ENCODE assay signal across 22 cellular contexts in genomic region chr17:73266796-73267195, GRCh38. TPM values are rescaled to one million over a fixed set of nuclear protein-coding genes. Genes with fewer than 3 reads are reported as not detected.
DNase-seq lines count a peak whose midpoint lies in the region; ATAC-seq and TF ChIP-seq lines count a peak whose summit lies in the region.
"Had no signal": no experiment of that assay in that cellular context is flagged by ENCODE, and none has a peak within 500 bp of the region (broad histone marks: within the 10 kb centered on the region; RNA-seq: fewer than 3 reads in every experiment).

No MANE protein-coding gene starts in this region.

- WGBS in SK-N-SH (ENCODE audit: low lambda C conversion rate), result 93% methylated on average over 11 of the region's 11 CpGs
- 89% methylated on average over 11 of the region's 11 CpGs for WGBS in sigmoid colon, 2 donors
- WGBS in endodermal cell (ENCODE audit: insufficient coverage in 1 of 2, insufficient read length in 1 of 2), 2 experiments, result 85 to 90% methylated on average over 7 to 11 of the region's 11 CpGs

- peaks cover 2% of the 10 kb centered on the region for H3K9me3 Mint-ChIP-seq in endodermal cell
- H3K9me3 Mint-ChIP-seq: CD4-positive, alpha-beta T cell; HFFc6 had no signal

- TF ChIP-seq RAD21 in SK-N-SH (IDR thresholded peaks at IDR 0.05; ENCODE audit: low read length), result no peak

- TF ChIP-seq POLR2A in sigmoid colon (IDR thresholded peaks at IDR 0.05), result no peak

- POLR2A ChIA-PET in SK-N-SH (lab: Yijun Ruan, JAX), result no interaction called here

- H3K79me2 ChIP-seq in SK-N-SH (ENCODE audit: insufficient read depth) (no peaks in the 10 kb centered on the region), osteoblast (ENCODE audit: insufficient read depth, low read length) (no peaks in the 10 kb centered on the region)

- no peak for ATAC-seq in SK-N-SH treated with all-trans-retinoic acid at 6 μM for 48 hours
- ATAC-seq: HCT116 had no signal

- H3K4me2 ChIP-seq in SK-N-SH (no peak overlapping the region), osteoblast (ENCODE audit: insufficient read depth, low read length) (no peak overlapping the region)
- H3K4me2 ChIP-seq: A549 had no signal

- no peak overlapping the region for H3K9ac ChIP-seq in SK-N-SH
- H3K9ac ChIP-seq in endodermal cell (ENCODE audit: extremely low read depth, low read length, poor library complexity, severe bottlenecking), result no peak overlapping the region

- H3K9me3 ChIP-seq in SK-N-SH (no peaks in the 10 kb centered on the region), osteoblast (ENCODE audit: low read depth, low read length) (no peaks in the 10 kb centered on the region), sigmoid colon (peaks cover 0 to 3% (median 0%) of the 10 kb centered on the region in 4 donors), endodermal cell (ENCODE audit: control insufficient read depth, low read length) (peaks cover 9% of the 10 kb centered on the region)

- no peak for TF ChIP-seq EP300 in SK-N-SH (IDR thresholded peaks at IDR 0.05; ENCODE audit: borderline replicate concordance in 1 of 2, low read depth in 1 of 2, low read length in 1 of 2)
- no peak for TF ChIP-seq EP300 in sigmoid colon (IDR thresholded peaks at IDR 0.05)

- no peak for TF ChIP-seq CTCF in SK-N-SH (IDR thresholded peaks at IDR 0.05)
- TF ChIP-seq CTCF in osteoblast (IDR thresholded peaks at IDR 0.05; ENCODE audit: extremely low read depth, low read depth, low read length), result no peak
- TF ChIP-seq CTCF in sigmoid colon (IDR thresholded peaks at IDR 0.05), result no peak
- TF ChIP-seq CTCF in endodermal cell (conservative IDR thresholded peaks at IDR 0.05), result no peak

- H3K4me3 Mint-ChIP-seq in endodermal cell, result no peak overlapping the region
- H3K4me3 Mint-ChIP-seq: CD4-positive, alpha-beta T cell; HFFc6 had no signal

- H3K27ac Mint-ChIP-seq in endodermal cell, result no peak overlapping the region
- H3K27ac Mint-ChIP-seq: CD4-positive, alpha-beta T cell; HFFc6 had no signal

- H4K20me1 ChIP-seq in SK-N-SH (ENCODE audit: insufficient read depth) (no peaks in the 10 kb centered on the region), osteoblast (ENCODE audit: insufficient read depth, low read length) (no peaks in the 10 kb centered on the region)

- H3K36me3 ChIP-seq in SK-N-SH (replicated peaks in 1 of 2; ENCODE audit: control insufficient read depth in 1 of 2, insufficient read depth in 2 of 2, low read length in 1 of 2), result no peaks in the 10 kb centered on the region
- H3K36me3 ChIP-seq in osteoblast (ENCODE audit: insufficient read depth, low read length), result no peaks in the 10 kb centered on the region
- H3K36me3 ChIP-seq in sigmoid colon, result no peaks in the 10 kb centered on the region
- no peaks in the 10 kb centered on the region for H3K36me3 ChIP-seq in endodermal cell (ENCODE audit: control insufficient read depth, insufficient read depth, low read length)

- H3F3A ChIP-seq in SK-N-SH (replicated peaks; ENCODE audit: insufficient read depth), result no peaks in the 10 kb centered on the region

- no peaks in the 10 kb centered on the region for H3K27me3 Mint-ChIP-seq in endodermal cell (ENCODE audit: insufficient read depth)
- H3K27me3 Mint-ChIP-seq: CD4-positive, alpha-beta T cell had no signal

- CTCF ChIA-PET in SK-N-SH (lab: Yijun Ruan, JAX), result interaction anchor here (0.8 to 22.4 kb wide), 6 partner anchors 10 to 710 kb away, joined by 3 to 691 read pairs (median 6); partner anchors contain the start of gene CDC42EP4

- no peaks in the 10 kb centered on the region for H3K9me2 ChIP-seq in SK-N-SH

- DNase-seq in SK-N-SH, result peak; percentile 39
- peak; percentile 30 for DNase-seq in osteoblast (ENCODE audit: insufficient read length, low spot score, missing footprints)
- no peak for DNase-seq in NCI-H446 treated with DMSO at 0.1 percent for 48 hours (lab: John Stamatoyannopoulos, UW)
- no peak for DNase-seq in sigmoid colon
- no peak for DNase-seq in endodermal cell
- DNase-seq: AML-193; CD4-positive, alpha-beta T cell; DMS153; DMS79; GDM1; GOT3; H7; HFFc6; IMR-90 had no signal

- H3K27me3 ChIP-seq in SK-N-SH (ENCODE audit: insufficient read depth) (no peaks in the 10 kb centered on the region), layer of hippocampus (ENCODE audit: control insufficient read depth, insufficient read depth, low read length) (no peaks in the 10 kb centered on the region), osteoblast (ENCODE audit: insufficient read depth, low read length) (no peaks in the 10 kb centered on the region), sigmoid colon (no peaks in the 10 kb centered on the region), endodermal cell (ENCODE audit: control insufficient read depth, insufficient read depth, low read length, poor library complexity, severe bottlenecking) (no peaks in the 10 kb centered on the region)

- peaks cover 0 to 11% of the 10 kb centered on the region in 2 experiments; a peak in 1 of 4 replicates for H3K4me1 ChIP-seq in SK-N-SH (ENCODE audit: control insufficient read depth in 1 of 2, insufficient read depth in 2 of 2, low read depth in 1 of 2, low read length in 1 of 2)
- no peaks in the 10 kb centered on the region for H3K4me1 ChIP-seq in osteoblast (ENCODE audit: insufficient read depth, low read length)
- peaks cover 0 to 12% (median 8%) of the 10 kb centered on the region in 4 donors for H3K4me1 ChIP-seq in sigmoid colon
- peaks cover 13% of the 10 kb centered on the region for H3K4me1 ChIP-seq in endodermal cell (ENCODE audit: control insufficient read depth, insufficient read depth, low read length)
- H3K4me1 ChIP-seq: A549 had no signal

- H3K36me3 Mint-ChIP-seq in endodermal cell (ENCODE audit: low read depth), result no peaks in the 10 kb centered on the region

- no peak overlapping the region for H2AFZ ChIP-seq in SK-N-SH (ENCODE audit: low read depth)
- no peak overlapping the region for H2AFZ ChIP-seq in osteoblast (ENCODE audit: low read length)

- H3K27ac ChIP-seq in SK-N-SH (ENCODE audit: low read depth in 2 of 2, low read length in 1 of 2), result no peak overlapping the region
- peak overlapping the region; percentile 4 for H3K27ac ChIP-seq in layer of hippocampus (ENCODE audit: low read depth, low read length)
- H3K27ac ChIP-seq in osteoblast (ENCODE audit: low read depth, low read length), result no peak overlapping the region
- no peak overlapping the region for H3K27ac ChIP-seq in sigmoid colon
- no peak overlapping the region for H3K27ac ChIP-seq in endodermal cell (ENCODE audit: low read depth, low read length)
- H3K27ac ChIP-seq: 22Rv1, A549, HL-60 had no signal

- H3K4me3 ChIP-seq in SK-N-SH (ENCODE audit: low read depth in 2 of 2, low read length in 1 of 2), result no peak overlapping the region
- H3K4me3 ChIP-seq in osteoblast (ENCODE audit: insufficient read depth, low read length), result no peak overlapping the region
- H3K4me3 ChIP-seq in sigmoid colon, result no peak overlapping the region
- no peak overlapping the region for H3K4me3 ChIP-seq in endodermal cell (ENCODE audit: low read length)
- H3K4me3 ChIP-seq: A549 had no signal

- intact Hi-C loops in sigmoid colon (cut with DNase I), result no loop called here

- peaks cover 17% of the 10 kb centered on the region for H3K4me1 Mint-ChIP-seq in endodermal cell

TF ChIP-seq in SK-N-SH, 30 proteins besides CTCF, POLR2A, EP300 and RAD21 (continues in another document):
- TF ChIP-seq FOSL2 (IDR thresholded peaks at IDR 0.05; ENCODE audit: borderline replicate concordance, low read depth) (no peak), JUND (IDR thresholded peaks at IDR 0.05) (no peak), SIN3A (IDR thresholded peaks at IDR 0.05; ENCODE audit: borderline replicate concordance, low read depth, low read length) (no peak), PBX3 (IDR thresholded peaks at IDR 0.05) (no peak), NFIC (IDR thresholded peaks at IDR 0.05; ENCODE audit: borderline replicate concordance) (no peak)

TF ChIP-seq in SK-N-SH treated with all-trans-retinoic acid at 6 μM for 48 hours, 23 proteins besides CTCF, POLR2A, EP300 and RAD21 (continues in another document):
- TF ChIP-seq ZNF565 (CRISPR knock-in tag; conservative IDR thresholded peaks at IDR 0.05; ENCODE audit: low read depth) (no peak), ZNF70 (CRISPR knock-in tag; IDR thresholded peaks at IDR 0.05) (no peak), GLIS3 (CRISPR knock-in tag; IDR thresholded peaks at IDR 0.05) (no peak)
- TF ChIP-seq, protein P1, sequence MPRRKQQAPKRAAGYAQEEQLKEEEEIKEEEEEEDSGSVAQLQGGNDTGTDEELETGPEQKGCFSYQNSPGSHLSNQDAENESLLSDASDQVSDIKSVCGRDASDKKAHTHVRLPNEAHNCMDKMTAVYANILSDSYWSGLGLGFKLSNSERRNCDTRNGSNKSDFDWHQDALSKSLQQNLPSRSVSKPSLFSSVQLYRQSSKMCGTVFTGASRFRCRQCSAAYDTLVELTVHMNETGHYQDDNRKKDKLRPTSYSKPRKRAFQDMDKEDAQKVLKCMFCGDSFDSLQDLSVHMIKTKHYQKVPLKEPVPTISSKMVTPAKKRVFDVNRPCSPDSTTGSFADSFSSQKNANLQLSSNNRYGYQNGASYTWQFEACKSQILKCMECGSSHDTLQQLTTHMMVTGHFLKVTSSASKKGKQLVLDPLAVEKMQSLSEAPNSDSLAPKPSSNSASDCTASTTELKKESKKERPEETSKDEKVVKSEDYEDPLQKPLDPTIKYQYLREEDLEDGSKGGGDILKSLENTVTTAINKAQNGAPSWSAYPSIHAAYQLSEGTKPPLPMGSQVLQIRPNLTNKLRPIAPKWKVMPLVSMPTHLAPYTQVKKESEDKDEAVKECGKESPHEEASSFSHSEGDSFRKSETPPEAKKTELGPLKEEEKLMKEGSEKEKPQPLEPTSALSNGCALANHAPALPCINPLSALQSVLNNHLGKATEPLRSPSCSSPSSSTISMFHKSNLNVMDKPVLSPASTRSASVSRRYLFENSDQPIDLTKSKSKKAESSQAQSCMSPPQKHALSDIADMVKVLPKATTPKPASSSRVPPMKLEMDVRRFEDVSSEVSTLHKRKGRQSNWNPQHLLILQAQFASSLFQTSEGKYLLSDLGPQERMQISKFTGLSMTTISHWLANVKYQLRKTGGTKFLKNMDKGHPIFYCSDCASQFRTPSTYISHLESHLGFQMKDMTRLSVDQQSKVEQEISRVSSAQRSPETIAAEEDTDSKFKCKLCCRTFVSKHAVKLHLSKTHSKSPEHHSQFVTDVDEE (CRISPR knock-in tag; IDR thresholded peaks at IDR 0.05), result no peak

RNA-seq across cellular contexts. Expression of gene CPSF4L, which starts 5.1 kb away (rescaled TPM):
- polyA plus RNA-seq in SK-N-SH (2012; rRNA removed), result 0.10 TPM in 1 of 2 replicates, not detected in the other
- not detected in 2 replicates for polyA plus RNA-seq in SK-N-SH (2012; cell fraction: cytosol; rRNA removed)
- polyA plus RNA-seq in SK-N-SH (2012; cell fraction: nucleus; rRNA removed), result not detected in 2 replicates
- not detected in 2 replicates for total RNA-seq in osteoblast
- total RNA-seq in sigmoid colon, result not detected
- not detected for polyA plus RNA-seq in sigmoid colon
- total RNA-seq in endodermal cell, result under 1 TPM; 0.29 to 0.58 TPM
- not detected for polyA plus RNA-seq in endodermal cell (2013, experiment 1 of 2)
- not detected for polyA plus RNA-seq in endodermal cell (2013, experiment 2 of 2)
- total RNA-seq: CD4-positive, alpha-beta T cell; Daoy; H7; HFFc6; HT1080; IMR-90 had no signal
- polyA plus RNA-seq: IMR-90 had no signal

RNA-seq across cellular contexts. Expression of gene CDC42EP4, which starts 45.0 kb away (rescaled TPM):
- polyA plus RNA-seq in SK-N-SH (2012; rRNA removed) (23.7 and 28.3 TPM in 2 replicates), sigmoid colon (10 to 100 TPM; 44.0 to 57.3 (median 46.2) TPM)
- 16.3 and 24.6 TPM in 2 replicates for polyA plus RNA-seq in SK-N-SH (2012; cell fraction: cytosol; rRNA removed)
- polyA plus RNA-seq in SK-N-SH (2012; cell fraction: nucleus; rRNA removed), result 15.8 and 17.1 TPM in 2 replicates
- total RNA-seq in osteoblast (13.8 and 16.3 TPM in 2 replicates), sigmoid colon (10 to 100 TPM; 68.1 to 87.6 (median 76.0) TPM), endodermal cell (10 to 100 TPM; 38.5 to 49.7 TPM)
- polyA plus RNA-seq in endodermal cell (2013, experiment 1 of 2), result 57.7 TPM
- 49.6 TPM for polyA plus RNA-seq in endodermal cell (2013, experiment 2 of 2)

Comparison
In these comparisons a context has a peak if more than half of its experiments do, and no peak if none do; other contexts are left out.
1. DNase-seq: peak in SK-N-SH (single experiment) and osteoblast (single experiment); none in NCI-H446 treated with DMSO at 0.1 percent for 48 hours (single experiment), sigmoid colon (single experiment) and endodermal cell (single experiment).